ENCODE assay signal across 1 cellular context in genomic region chr2:24797644-24798043, GRCh38.
A peak's percentile ranks its signal among the peaks of the same experiment; 100 is the strongest.
TF ChIP-seq lines count a peak whose summit lies in the region.

No MANE protein-coding gene starts in this region.

TF ChIP-seq in K562, 482 proteins besides CTCF, POLR2A, EP300 and RAD21 (continues in another document):
- TF ChIP-seq TEAD4 (IDR thresholded peaks at IDR 0.05; ENCODE audit: low read length) (peak; percentile 64), TEAD4 (CRISPR knock-in tag; IDR thresholded peaks at IDR 0.05; ENCODE audit: borderline replicate concordance) (no peak), DLX4 (CRISPR knock-in tag; IDR thresholded peaks at IDR 0.05) (no peak), FOSL1 (tag; conservative IDR thresholded peaks at IDR 0.05) (peak; percentile 70), DPF2 (IDR thresholded peaks at IDR 0.05) (peak; percentile 81), MTA1 (IDR thresholded peaks at IDR 0.05; ENCODE audit: borderline replicate concordance) (0 out of 2 replicates have a peak, but pooled peaks have one; percentile 36), MYNN (IDR thresholded peaks at IDR 0.05) (no peak), MYNN (CRISPR knock-in tag; IDR thresholded peaks at IDR 0.05) (no peak), KDM1A (IDR thresholded peaks at IDR 0.05) (peak; percentile 42 to 65; a peak in 2 of 4 replicates), CCNT2 (IDR thresholded peaks at IDR 0.05; ENCODE audit: borderline replicate concordance, extremely low read depth, insufficient read length, low read depth, low read length) (no peak), CBFA2T2 (conservative IDR thresholded peaks at IDR 0.05) (peak; percentile 71), ZC3H4 (CRISPR knock-in tag; IDR thresholded peaks at IDR 0.05; ENCODE audit: borderline replicate concordance) (no peak), SMARCE1 (IDR thresholded peaks at IDR 0.05) (peak; percentile 74), EHMT2 (IDR thresholded peaks at IDR 0.05) (peak; percentile 82), FOXK2 (conservative IDR thresholded peaks at IDR 0.05 in 1 of 2, IDR thresholded peaks at IDR 0.05 in 1 of 2; ENCODE audit: low read depth in 2 of 2) (0 out of 4 replicates have a peak, but pooled peaks have one; percentile 13 to 14), ZBED1 (IDR thresholded peaks at IDR 0.05) (no peak), MTA2 (IDR thresholded peaks at IDR 0.05; ENCODE audit: low read depth) (peak; percentile 10; the same call in 1 of the 2 replicates), GTF2A2 (tag; IDR thresholded peaks at IDR 0.05) (no peak), MXI1 (IDR thresholded peaks at IDR 0.05; ENCODE audit: low read depth, low read length) (no peak), STAT5A (IDR thresholded peaks at IDR 0.05; ENCODE audit: borderline replicate concordance, low read length) (peak; percentile 29; the same call in 1 of the 2 replicates), TRIM24 (IDR thresholded peaks at IDR 0.05) (0 out of 4 replicates have a peak, but pooled peaks of 1 of the 2 experiments have one; percentile 34), ZNF165 (CRISPR knock-in tag; IDR thresholded peaks at IDR 0.05; ENCODE audit: borderline replicate concordance) (no peak), ZNF551 (CRISPR knock-in tag; IDR thresholded peaks at IDR 0.05) (no peak), ZBTB5 (IDR thresholded peaks at IDR 0.05) (no peak), ELK3 (CRISPR knock-in tag; IDR thresholded peaks at IDR 0.05) (no peak), ZSCAN29 (IDR thresholded peaks at IDR 0.05) (peak; percentile 30; the same call in 1 of the 2 replicates), MAZ (CRISPR knock-in tag; conservative IDR thresholded peaks at IDR 0.05 in 1 of 2, IDR thresholded peaks at IDR 0.05 in 1 of 2) (no peak), SOX6 (IDR thresholded peaks at IDR 0.05) (no peak), ILF3 (IDR thresholded peaks at IDR 0.05; ENCODE audit: borderline replicate concordance) (no peak), SMAD2 (IDR thresholded peaks at IDR 0.05; ENCODE audit: low read depth, low read length) (no peak), POLR2B (IDR thresholded peaks at IDR 0.05; ENCODE audit: low read depth, partially characterized antibody) (peak; percentile 19), HDAC1 (IDR thresholded peaks at IDR 0.05) (peak in 1 of 2 experiments; percentile 43; a peak in 1 of 4 replicates), AFF1 (IDR thresholded peaks at IDR 0.05; ENCODE audit: low read depth in 1 of 2, partially characterized antibody in 2 of 2) (peak in 1 of 2 experiments; percentile 38), ARID1B (IDR thresholded peaks at IDR 0.05) (peak; percentile 81), POLR2AphosphoS5 (IDR thresholded peaks at IDR 0.05; ENCODE audit: control insufficient read depth, insufficient read depth, low read depth, low read length) (peak; percentile 28; the same call in 1 of the 2 replicates), JUND (IDR thresholded peaks at IDR 0.05; ENCODE audit: borderline replicate concordance, low read depth, low read length) (peak; percentile 75), JUND (tag; IDR thresholded peaks at IDR 0.05; ENCODE audit: borderline replicate concordance, low read depth, low read length) (peak; percentile 48; the same call in 1 of the 3 replicates), TAL1 (IDR thresholded peaks at IDR 0.05) (peak; percentile 57)
- TF ChIP-seq, protein P1, sequence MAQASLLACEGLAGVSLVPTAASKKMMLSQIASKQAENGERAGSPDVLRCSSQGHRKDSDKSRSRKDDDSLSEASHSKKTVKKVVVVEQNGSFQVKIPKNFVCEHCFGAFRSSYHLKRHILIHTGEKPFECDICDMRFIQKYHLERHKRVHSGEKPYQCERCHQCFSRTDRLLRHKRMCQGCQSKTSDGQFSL (CRISPR knock-in tag; IDR thresholded peaks at IDR 0.05), result no peak
- TF ChIP-seq, protein P1 (tag; IDR thresholded peaks at IDR 0.05), result no peak
- TF ChIP-seq, protein P2, sequence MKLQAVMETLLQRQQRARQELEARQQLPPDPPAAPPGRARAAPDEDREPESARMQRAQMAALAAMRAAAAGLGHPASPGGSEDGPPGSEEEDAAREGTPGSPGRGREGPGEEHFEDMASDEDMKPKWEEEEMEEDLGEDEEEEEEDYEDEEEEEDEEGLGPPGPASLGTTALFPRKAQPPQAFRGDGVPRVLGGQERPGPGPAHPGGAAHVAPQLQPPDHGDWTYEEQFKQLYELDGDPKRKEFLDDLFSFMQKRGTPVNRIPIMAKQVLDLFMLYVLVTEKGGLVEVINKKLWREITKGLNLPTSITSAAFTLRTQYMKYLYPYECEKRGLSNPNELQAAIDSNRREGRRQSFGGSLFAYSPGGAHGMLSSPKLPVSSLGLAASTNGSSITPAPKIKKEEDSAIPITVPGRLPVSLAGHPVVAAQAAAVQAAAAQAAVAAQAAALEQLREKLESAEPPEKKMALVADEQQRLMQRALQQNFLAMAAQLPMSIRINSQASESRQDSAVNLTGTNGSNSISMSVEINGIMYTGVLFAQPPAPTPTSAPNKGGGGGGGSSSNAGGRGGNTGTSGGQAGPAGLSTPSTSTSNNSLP (IDR thresholded peaks at IDR 0.05; ENCODE audit: borderline replicate concordance, low read depth, low read length), result no peak
- TF ChIP-seq, protein P3, sequence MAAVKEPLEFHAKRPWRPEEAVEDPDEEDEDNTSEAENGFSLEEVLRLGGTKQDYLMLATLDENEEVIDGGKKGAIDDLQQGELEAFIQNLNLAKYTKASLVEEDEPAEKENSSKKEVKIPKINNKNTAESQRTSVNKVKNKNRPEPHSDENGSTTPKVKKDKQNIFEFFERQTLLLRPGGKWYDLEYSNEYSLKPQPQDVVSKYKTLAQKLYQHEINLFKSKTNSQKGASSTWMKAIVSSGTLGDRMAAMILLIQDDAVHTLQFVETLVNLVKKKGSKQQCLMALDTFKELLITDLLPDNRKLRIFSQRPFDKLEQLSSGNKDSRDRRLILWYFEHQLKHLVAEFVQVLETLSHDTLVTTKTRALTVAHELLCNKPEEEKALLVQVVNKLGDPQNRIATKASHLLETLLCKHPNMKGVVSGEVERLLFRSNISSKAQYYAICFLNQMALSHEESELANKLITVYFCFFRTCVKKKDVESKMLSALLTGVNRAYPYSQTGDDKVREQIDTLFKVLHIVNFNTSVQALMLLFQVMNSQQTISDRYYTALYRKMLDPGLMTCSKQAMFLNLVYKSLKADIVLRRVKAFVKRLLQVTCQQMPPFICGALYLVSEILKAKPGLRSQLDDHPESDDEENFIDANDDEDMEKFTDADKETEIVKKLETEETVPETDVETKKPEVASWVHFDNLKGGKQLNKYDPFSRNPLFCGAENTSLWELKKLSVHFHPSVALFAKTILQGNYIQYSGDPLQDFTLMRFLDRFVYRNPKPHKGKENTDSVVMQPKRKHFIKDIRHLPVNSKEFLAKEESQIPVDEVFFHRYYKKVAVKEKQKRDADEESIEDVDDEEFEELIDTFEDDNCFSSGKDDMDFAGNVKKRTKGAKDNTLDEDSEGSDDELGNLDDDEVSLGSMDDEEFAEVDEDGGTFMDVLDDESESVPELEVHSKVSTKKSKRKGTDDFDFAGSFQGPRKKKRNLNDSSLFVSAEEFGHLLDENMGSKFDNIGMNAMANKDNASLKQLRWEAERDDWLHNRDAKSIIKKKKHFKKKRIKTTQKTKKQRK (IDR thresholded peaks at IDR 0.05; ENCODE audit: borderline replicate concordance, low read depth, low read length), result no peak
- TF ChIP-seq, protein P4, sequence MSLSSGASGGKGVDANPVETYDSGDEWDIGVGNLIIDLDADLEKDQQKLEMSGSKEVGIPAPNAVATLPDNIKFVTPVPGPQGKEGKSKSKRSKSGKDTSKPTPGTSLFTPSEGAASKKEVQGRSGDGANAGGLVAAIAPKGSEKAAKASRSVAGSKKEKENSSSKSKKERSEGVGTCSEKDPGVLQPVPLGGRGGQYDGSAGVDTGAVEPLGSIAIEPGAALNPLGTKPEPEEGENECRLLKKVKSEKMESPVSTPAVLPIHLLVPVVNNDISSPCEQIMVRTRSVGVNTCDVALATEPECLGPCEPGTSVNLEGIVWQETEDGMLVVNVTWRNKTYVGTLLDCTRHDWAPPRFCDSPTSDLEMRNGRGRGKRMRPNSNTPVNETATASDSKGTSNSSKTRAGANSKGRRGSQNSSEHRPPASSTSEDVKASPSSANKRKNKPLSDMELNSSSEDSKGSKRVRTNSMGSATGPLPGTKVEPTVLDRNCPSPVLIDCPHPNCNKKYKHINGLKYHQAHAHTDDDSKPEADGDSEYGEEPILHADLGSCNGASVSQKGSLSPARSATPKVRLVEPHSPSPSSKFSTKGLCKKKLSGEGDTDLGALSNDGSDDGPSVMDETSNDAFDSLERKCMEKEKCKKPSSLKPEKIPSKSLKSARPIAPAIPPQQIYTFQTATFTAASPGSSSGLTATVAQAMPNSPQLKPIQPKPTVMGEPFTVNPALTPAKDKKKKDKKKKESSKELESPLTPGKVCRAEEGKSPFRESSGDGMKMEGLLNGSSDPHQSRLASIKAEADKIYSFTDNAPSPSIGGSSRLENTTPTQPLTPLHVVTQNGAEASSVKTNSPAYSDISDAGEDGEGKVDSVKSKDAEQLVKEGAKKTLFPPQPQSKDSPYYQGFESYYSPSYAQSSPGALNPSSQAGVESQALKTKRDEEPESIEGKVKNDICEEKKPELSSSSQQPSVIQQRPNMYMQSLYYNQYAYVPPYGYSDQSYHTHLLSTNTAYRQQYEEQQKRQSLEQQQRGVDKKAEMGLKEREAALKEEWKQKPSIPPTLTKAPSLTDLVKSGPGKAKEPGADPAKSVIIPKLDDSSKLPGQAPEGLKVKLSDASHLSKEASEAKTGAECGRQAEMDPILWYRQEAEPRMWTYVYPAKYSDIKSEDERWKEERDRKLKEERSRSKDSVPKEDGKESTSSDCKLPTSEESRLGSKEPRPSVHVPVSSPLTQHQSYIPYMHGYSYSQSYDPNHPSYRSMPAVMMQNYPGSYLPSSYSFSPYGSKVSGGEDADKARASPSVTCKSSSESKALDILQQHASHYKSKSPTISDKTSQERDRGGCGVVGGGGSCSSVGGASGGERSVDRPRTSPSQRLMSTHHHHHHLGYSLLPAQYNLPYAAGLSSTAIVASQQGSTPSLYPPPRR (CRISPR knock-in tag; IDR thresholded peaks at IDR 0.05; ENCODE audit: borderline replicate concordance), result no peak
- TF ChIP-seq, protein P5, sequence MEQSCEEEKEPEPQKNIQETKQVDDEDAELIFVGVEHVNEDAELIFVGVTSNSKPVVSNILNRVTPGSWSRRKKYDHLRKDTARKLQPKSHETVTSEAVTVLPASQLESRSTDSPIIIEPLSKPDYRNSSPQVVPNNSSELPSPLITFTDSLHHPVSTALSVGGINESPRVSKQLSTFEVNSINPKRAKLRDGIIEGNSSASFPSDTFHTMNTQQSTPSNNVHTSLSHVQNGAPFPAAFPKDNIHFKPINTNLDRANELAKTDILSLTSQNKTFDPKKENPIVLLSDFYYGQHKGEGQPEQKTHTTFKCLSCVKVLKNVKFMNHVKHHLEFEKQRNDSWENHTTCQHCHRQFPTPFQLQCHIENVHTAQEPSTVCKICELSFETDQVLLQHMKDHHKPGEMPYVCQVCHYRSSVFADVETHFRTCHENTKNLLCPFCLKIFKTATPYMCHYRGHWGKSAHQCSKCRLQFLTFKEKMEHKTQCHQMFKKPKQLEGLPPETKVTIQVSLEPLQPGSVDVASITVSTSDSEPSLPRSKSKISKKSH (CRISPR knock-in tag; IDR thresholded peaks at IDR 0.05), result no peak
